13 cellular contexts compared by ENCODE assay signal in genomic region chr6:130183271-130184222, GRCh38. TPM values are rescaled to one million over a fixed set of nuclear protein-coding genes. Genes with fewer than 3 reads are reported as not detected.
DNase-seq lines count a peak whose midpoint lies in the region; ATAC-seq, FAIRE-seq and TF ChIP-seq lines count a peak whose summit lies in the region.
"Had no signal": no experiment of that assay in that cellular context is flagged by ENCODE, and none has a peak within 500 bp of the region (broad histone marks: within the 10 kb centered on the region; RNA-seq: fewer than 3 reads in every experiment).

No MANE protein-coding gene starts in this region.

- H3K27ac ChIP-seq in PC-9 = no peak overlapping the region
- H3K27ac ChIP-seq in K562 (ENCODE audit: extremely low read depth, low read depth, low read length) = no peak overlapping the region
- H3K27ac ChIP-seq: A549 had no signal

- in situ Hi-C loops in K562 (cut with MboI) = no loop called here

- H3K27me3 ChIP-seq in PC-9 (ENCODE audit: insufficient read depth, low read depth) = no peaks in the 10 kb centered on the region
- no peaks in the 10 kb centered on the region; a peak in 1 of 5 replicates for H3K27me3 ChIP-seq in K562 (ENCODE audit: control insufficient read depth in 2 of 2, insufficient read depth in 2 of 2, low read length in 2 of 2)

- H3K9me1 ChIP-seq in K562 (ENCODE audit: control insufficient read depth, insufficient read depth, low read length) = no peaks in the 10 kb centered on the region

- TF ChIP-seq POLR2A in K562 (conservative IDR thresholded peaks at IDR 0.05) = no peak

- 0 out of 2 replicates have a peak, but pooled peaks cover 3% of the 10 kb centered on the region for H3K9me3 ChIP-seq in PC-9 (ENCODE audit: insufficient read depth, low read depth)
- no peaks in the 10 kb centered on the region for H3K9me3 ChIP-seq in K562 (replicated peaks; ENCODE audit: control insufficient read depth, insufficient read depth, low read depth, low read length)
- H3K9me3 ChIP-seq: A549 had no signal

- H3K4me1 ChIP-seq in PC-9 (replicated peaks; ENCODE audit: insufficient read depth) (peaks cover 2% of the 10 kb centered on the region), K562 (replicated peaks in 1 of 2; ENCODE audit: control insufficient read depth in 2 of 2, insufficient read depth in 2 of 2, low read length in 2 of 2) (no peaks in the 10 kb centered on the region; a peak in 1 of 5 replicates)
- H3K4me1 ChIP-seq: A549 had no signal

- no peak for TF ChIP-seq EP300 in K562 (IDR thresholded peaks at IDR 0.05; ENCODE audit: low read length)

- peak overlapping the region; percentile 83 for H3K4me3 Mint-ChIP-seq in activated CD4-positive, alpha-beta T cell treated with anti-CD3 and anti-CD28 coated beads, Interleukin-2, amount 10 ng/mL, durations not matched to agents 24 days and 14 days

- FAIRE-seq in K562 (lab: Jason Lieb, UNC) = no peak
- FAIRE-seq: A549 had no signal

- H2AFZ ChIP-seq in PC-9 = 0 out of 2 replicates have a peak overlapping the region, but pooled peaks have one; percentile 24
- H2AFZ ChIP-seq in K562 (ENCODE audit: low read depth, low read length) = peak overlapping the region; percentile 78

- peak overlapping the region; percentile 90 for H3K27ac Mint-ChIP-seq in activated CD4-positive, alpha-beta T cell treated with anti-CD3 and anti-CD28 coated beads, Interleukin-2, amount 10 ng/mL, durations not matched to agents 24 days and 14 days

- 11% methylated on average over 5 of the region's 9 CpGs for WGBS in K562 (ENCODE audit: insufficient coverage, low coverage, missing lambda C conversion rate)

- no peak for TF ChIP-seq RAD21 in K562 (CRISPR knock-in tag; conservative IDR thresholded peaks at IDR 0.05 in 1 of 2, IDR thresholded peaks at IDR 0.05 in 1 of 2)

- ATAC-seq in K562 (peak; percentile 49), HG03378 (IDR thresholded peaks at IDR 0.05; ENCODE audit: unreplicated experiment) (no peak)
- ATAC-seq: A549 had no signal

- peaks cover 47% of the 10 kb centered on the region for H3K36me3 Mint-ChIP-seq in activated CD4-positive, alpha-beta T cell treated with anti-CD3 and anti-CD28 coated beads, Interleukin-2, amount 10 ng/mL, durations not matched to agents 24 days and 14 days (ENCODE audit: low read depth)

- peak; percentile 83 for DNase-seq in activated CD4-positive, alpha-beta T cell treated with anti-CD3 and anti-CD28 coated beads, Interleukin-2, amount 10 ng/mL, durations not matched to agents 24 days and 14 days
- DNase-seq in activated CD4-positive, alpha-beta T cell treated with anti-CD3 and anti-CD28 coated beads, Interleukin-2, amount 50 U/mL, for 4 hours = no peak
- DNase-seq in PC-9 = no peak
- DNase-seq in K562 (ENCODE audit: extremely low read depth in 1 of 4, low spot score in 3 of 4) = no peak
- peak; percentile 4 to 7 for DNase-seq in stimulated activated CD8-positive, alpha-beta memory T cell treated with anti-CD3 and anti-CD28 coated beads, Interleukin-2, amount 100 ng/mL, for 48 hours (ENCODE audit: low read depth in 2 of 2)
- DNase-seq in NCI-H1417 (lab: John Stamatoyannopoulos, UW) = no peak
- DNase-seq in amniotic stem cell (lab: John Stamatoyannopoulos, UW) = no peak
- DNase-seq: DMS79 treated with DMSO at 0.1 percent for 48 hours, NCI-H69, trophoblast cell had no signal

- no peaks in the 10 kb centered on the region for H3K36me3 ChIP-seq in PC-9 (ENCODE audit: low read depth)
- no peaks in the 10 kb centered on the region for H3K36me3 ChIP-seq in K562 (ENCODE audit: control insufficient read depth, insufficient read depth, low read length)

- intact Hi-C loops in activated CD4-positive, alpha-beta T cell treated with anti-CD3 and anti-CD28 coated beads, Interleukin-2, amount 10 ng/mL, durations not matched to agents 24 days and 14 days (cut with micrococcal nuclease) = loop anchor here (2.0 kb wide), 1 partner anchor 45 kb away; no protein-coding TSS in a partner anchor
- intact Hi-C loops in PC-9 (cut with micrococcal nuclease; ENCODE audit: unreplicated experiment) = no loop called here
- intact Hi-C loops in K562 (cut with micrococcal nuclease) = no loop called here

- H3K9me2 ChIP-seq in PC-9 (ENCODE audit: insufficient read depth) = no peaks in the 10 kb centered on the region

- H3K9ac ChIP-seq in K562 (ENCODE audit: insufficient read depth in 1 of 2, low read depth in 2 of 2, low read length in 2 of 2) = no peak overlapping the region

- H3K27me3 Mint-ChIP-seq in activated CD4-positive, alpha-beta T cell treated with anti-CD3 and anti-CD28 coated beads, Interleukin-2, amount 10 ng/mL, durations not matched to agents 24 days and 14 days = no peaks in the 10 kb centered on the region

- no peaks in the 10 kb centered on the region for H4K20me1 ChIP-seq in PC-9 (ENCODE audit: insufficient read depth)
- H4K20me1 ChIP-seq in K562 (replicated peaks; ENCODE audit: control insufficient read depth, insufficient read depth, low read length) = no peaks in the 10 kb centered on the region

- H3K79me2 ChIP-seq in PC-9 (ENCODE audit: low read depth) = no peaks in the 10 kb centered on the region
- no peaks in the 10 kb centered on the region for H3K79me2 ChIP-seq in K562 (ENCODE audit: control insufficient read depth, insufficient read depth, low read length)

- no peak for TF ChIP-seq CTCF in PC-9 (conservative IDR thresholded peaks at IDR 0.05)
- no peak for TF ChIP-seq CTCF in K562 (IDR thresholded peaks at IDR 0.05 in 2 of 3, conservative IDR thresholded peaks at IDR 0.05 in 1 of 3; ENCODE audit: insufficient read depth in 2 of 3, low read depth in 1 of 3, low read length in 3 of 3)

- peaks cover 36% of the 10 kb centered on the region for H3K4me1 Mint-ChIP-seq in activated CD4-positive, alpha-beta T cell treated with anti-CD3 and anti-CD28 coated beads, Interleukin-2, amount 10 ng/mL, durations not matched to agents 24 days and 14 days

- CTCF ChIA-PET in PC-9 (lab: Charles Lee) = no interaction called here
- CTCF ChIA-PET in K562 (lab: Yijun Ruan, JAX; ENCODE audit: low intra/inter-chr PET ratio) = no interaction called here

- no peaks in the 10 kb centered on the region; the same call in 1 of the 2 replicates for H3F3A ChIP-seq in PC-9 (ENCODE audit: insufficient read depth, low read depth)

- H3K4me2 ChIP-seq in PC-9 (no peak overlapping the region), K562 (ENCODE audit: insufficient read depth, low read length) (peak overlapping the region; percentile 16; the same call in 1 of the 2 replicates)
- H3K4me2 ChIP-seq: A549 had no signal

- H3K9me3 Mint-ChIP-seq in activated CD4-positive, alpha-beta T cell treated with anti-CD3 and anti-CD28 coated beads, Interleukin-2, amount 10 ng/mL, durations not matched to agents 24 days and 14 days = peaks cover 3% of the 10 kb centered on the region

- no peak overlapping the region for H3K4me3 ChIP-seq in PC-9
- H3K4me3 ChIP-seq in K562 = no peak overlapping the region
- H3K4me3 ChIP-seq: A549, lung had no signal

- BruUV-seq in PC-9 (replicated peaks; lab: Mats Ljungman, UMichigan) (no TSS peak), K562 (replicated peaks; lab: Mats Ljungman, UMichigan) (no TSS peak)

- POLR2A ChIA-PET in PC-9 (lab: Charles Lee; ENCODE audit: unreplicated experiment) (no interaction called here), K562 (lab: Yijun Ruan, JAX) (interaction anchor here (0.6 kb wide), 1 partner anchor 1664 kb away, joined by 3 read pairs; no protein-coding TSS in a partner anchor)

TF ChIP-seq in K562, 482 proteins besides CTCF, POLR2A, EP300 and RAD21 (continues in another document):
- TF ChIP-seq ESRRB (CRISPR knock-in tag; IDR thresholded peaks at IDR 0.05; ENCODE audit: borderline replicate concordance) (no peak), MBD1 (CRISPR knock-in tag; IDR thresholded peaks at IDR 0.05) (no peak), MECOM (CRISPR knock-in tag; IDR thresholded peaks at IDR 0.05) (no peak)

RNA-seq across cellular contexts. Expression of gene SAMD3, which starts 39.2 kb away (rescaled TPM):
- 2.1 and 2.5 TPM in 2 replicates for total RNA-seq in activated CD4-positive, alpha-beta T cell treated with anti-CD3 and anti-CD28 coated beads, Interleukin-2, amount 10 ng/mL, durations not matched to agents 24 days and 14 days
- total RNA-seq in PC-9 (2021) (not detected in 2 replicates), K562 (2014; rRNA removed) (not detected in 2 replicates), K562 (2014; rRNA removed; fragmentation: Illumina TruSeq; extraction: Trizol) (not detected in 2 replicates), K562 (2015; rRNA removed; fragmentation: Illumina TruSeq; extraction: Trizol) (not detected in 2 replicates), K562 (2021) (0.29 TPM in 1 of 2 replicates, not detected in the other)
- total RNA-seq in K562 (2011; cell fraction: chromatin; rRNA removed; ENCODE audit: low replicate concordance) = not detected in 2 replicates
- not detected in 2 replicates for total RNA-seq in K562 (2011; cell fraction: nucleolus; rRNA removed)
- total RNA-seq in K562 (2011; cell fraction: nucleoplasm; rRNA removed) = not detected in 2 replicates
- polyA plus RNA-seq in K562 (2011; rRNA removed) (not detected in 2 replicates), K562 (2014; fragmentation: Illumina TruSeq; extraction: Trizol) (0.21 TPM in 1 of 2 replicates, not detected in the other), K562 (2014; fragmentation: Nextera tagmentation; extraction: Ambion mirVana) (under 1 TPM; 0.03 to 0.17 TPM), K562 (2014; rRNA removed) (0.19 TPM in 1 of 2 replicates, not detected in the other)
- not detected in 2 replicates for polyA plus RNA-seq in K562 (2011; cell fraction: cytosol; rRNA removed)
- not detected in 2 replicates for polyA plus RNA-seq in K562 (2011; cell fraction: nucleus; rRNA removed)
- 0.05 TPM in 1 of 2 replicates, not detected in the other for polyA plus RNA-seq in K562 (2012)
- polyA minus RNA-seq in K562 (2011; rRNA and poly(A)+ RNA removed) = not detected in 2 replicates
- not detected in 2 replicates for polyA minus RNA-seq in K562 (2011; cell fraction: cytosol; rRNA and poly(A)+ RNA removed)
- not detected in 2 replicates for polyA minus RNA-seq in K562 (2011; cell fraction: nucleus; rRNA and poly(A)+ RNA removed)
- polyA plus RNA-seq: A549 had no signal

Comparison
In these comparisons a context has a peak if more than half of its experiments do, and no peak if none do; other contexts are left out.
1. DNase-seq: peak in activated CD4-positive, alpha-beta T cell treated with anti-CD3 and anti-CD28 coated beads, Interleukin-2, amount 10 ng/mL, durations not matched to agents 24 days and 14 days (single experiment) and stimulated activated CD8-positive, alpha-beta memory T cell treated with anti-CD3 and anti-CD28 coated beads, Interleukin-2, amount 100 ng/mL, for 48 hours (2 of 2); none in activated CD4-positive, alpha-beta T cell treated with anti-CD3 and anti-CD28 coated beads, Interleukin-2, amount 50 U/mL, for 4 hours (0 of 2), PC-9 (0 of 2), K562 (0 of 4), NCI-H1417 (0 of 3) and amniotic stem cell (single experiment).